13 cellular contexts compared by ENCODE assay signal in genomic region chr1:157042852-157043251, GRCh38. TPM values are rescaled to one million over a fixed set of nuclear protein-coding genes. Genes with fewer than 3 reads are reported as not detected.
A peak's percentile ranks its signal among the peaks of the same experiment; 100 is the strongest.
DNase-seq lines count a peak whose midpoint lies in the region; ATAC-seq and TF ChIP-seq lines count a peak whose summit lies in the region.
"Had no signal": no experiment of that assay in that cellular context is flagged by ENCODE, and none has a peak within 500 bp of the region (broad histone marks: within the 10 kb centered on the region; RNA-seq: fewer than 3 reads in every experiment).

No MANE protein-coding gene starts in this region.

- POLR2A ChIA-PET in PC-3 (lab: Charles Lee; ENCODE audit: unreplicated experiment): no interaction called here

- no peak overlapping the region for H3K9ac ChIP-seq in PC-3 (ENCODE audit: low read length)

- H3K4me3 ChIP-seq in BE2C (ENCODE audit: low read depth, low read length): peak overlapping the region; percentile 92; the same call in 1 of the 2 replicates
- H3K4me3 ChIP-seq in PC-3 (ENCODE audit: low read length): peak overlapping the region; percentile 74

- H2AFZ ChIP-seq in PC-3 (ENCODE audit: low read length): no peak overlapping the region

- peaks cover 4% of the 10 kb centered on the region; the same call in 1 of the 2 replicates for H4K20me1 ChIP-seq in PC-3 (ENCODE audit: low read length)

- CTCF ChIA-PET in PC-3 (lab: Charles Lee): no interaction called here

- DNase-seq in BE2C (no peak), PC-3 (no peak), endothelial cell (ENCODE audit: low spot score) (no peak), neural crest cell (ENCODE audit: low read depth, low spot score) (no peak), NCI-H2081 (lab: John Stamatoyannopoulos, UW) (no peak), SW 1271 (lab: John Stamatoyannopoulos, UW) (no peak)
- DNase-seq in activated naive CD8-positive, alpha-beta T cell treated with anti-CD3 and anti-CD28 coated beads, Interleukin-2, amount 50 U/mL, for 24 hours: no peak
- DNase-seq: CD4-positive, alpha-beta memory T cell; foreskin melanocyte; midbrain; NCI-H1048; T-helper 9 cell had no signal

- H3K4me1 Mint-ChIP-seq in endothelial cell (ENCODE audit: unreplicated experiment): peaks cover 39% of the 10 kb centered on the region
- H3K4me1 Mint-ChIP-seq in neural crest cell: peaks cover 81% of the 10 kb centered on the region
- peaks cover 13% of the 10 kb centered on the region for H3K4me1 Mint-ChIP-seq in activated naive CD8-positive, alpha-beta T cell treated with anti-CD3 and anti-CD28 coated beads, Interleukin-2, amount 50 U/mL, for 24 hours

- H3K27ac Mint-ChIP-seq in endothelial cell (ENCODE audit: unreplicated experiment) (no peak overlapping the region), neural crest cell (ENCODE audit: unreplicated experiment) (peak overlapping the region; percentile 21)
- H3K27ac Mint-ChIP-seq in activated naive CD8-positive, alpha-beta T cell treated with anti-CD3 and anti-CD28 coated beads, Interleukin-2, amount 50 U/mL, for 24 hours: no peak overlapping the region
- H3K27ac Mint-ChIP-seq: CD4-positive, alpha-beta memory T cell had no signal

- H3K9me3 ChIP-seq in BE2C: no peaks in the 10 kb centered on the region; the same call in 1 of the 2 replicates
- H3K9me3 ChIP-seq in PC-3 (ENCODE audit: low read length): no peaks in the 10 kb centered on the region

- BruUV-seq in PC-3 (replicated peaks; lab: Mats Ljungman, UMichigan): no TSS peak

- H3K79me2 ChIP-seq in PC-3 (ENCODE audit: low read length): peaks cover 75% of the 10 kb centered on the region

- ATAC-seq in PC-3 (no peak), HG03520 (IDR thresholded peaks at IDR 0.05; ENCODE audit: unreplicated experiment) (no peak)
- ATAC-seq in activated naive CD8-positive, alpha-beta T cell treated with anti-CD3 and anti-CD28 coated beads, Interleukin-2, amount 50 U/mL, for 24 hours: no peak

- H3K4me3 Mint-ChIP-seq in endothelial cell (ENCODE audit: unreplicated experiment) (peak overlapping the region; percentile 95), neural crest cell (peak overlapping the region; percentile 92)
- H3K4me3 Mint-ChIP-seq in activated naive CD8-positive, alpha-beta T cell treated with anti-CD3 and anti-CD28 coated beads, Interleukin-2, amount 50 U/mL, for 24 hours: no peak overlapping the region
- H3K4me3 Mint-ChIP-seq: CD4-positive, alpha-beta memory T cell had no signal

- TF ChIP-seq CTCF in BE2C (IDR thresholded peaks at IDR 0.05; ENCODE audit: low read depth, low read length) (no peak), PC-3 (conservative IDR thresholded peaks at IDR 0.05; ENCODE audit: low read depth, low read length) (no peak), endothelial cell (IDR thresholded peaks at IDR 0.05; ENCODE audit: unreplicated experiment) (no peak), neural crest cell (conservative IDR thresholded peaks at IDR 0.05) (no peak)

- no peaks in the 10 kb centered on the region; the same call in 1 of the 2 replicates for H3K36me3 ChIP-seq in BE2C
- no peaks in the 10 kb centered on the region; the same call in 1 of the 2 replicates for H3K36me3 ChIP-seq in PC-3 (ENCODE audit: low read depth, low read length)

- H3K27me3 Mint-ChIP-seq in endothelial cell (ENCODE audit: unreplicated experiment): peaks cover 5% of the 10 kb centered on the region
- H3K27me3 Mint-ChIP-seq in neural crest cell (ENCODE audit: low read depth): no peaks in the 10 kb centered on the region
- H3K27me3 Mint-ChIP-seq in activated naive CD8-positive, alpha-beta T cell treated with anti-CD3 and anti-CD28 coated beads, Interleukin-2, amount 50 U/mL, for 24 hours: peaks cover 68% of the 10 kb centered on the region

- H3K36me3 Mint-ChIP-seq in endothelial cell (ENCODE audit: low read depth, unreplicated experiment) (no peaks in the 10 kb centered on the region), neural crest cell (ENCODE audit: low read depth) (peaks cover 2% of the 10 kb centered on the region)
- H3K36me3 Mint-ChIP-seq in activated naive CD8-positive, alpha-beta T cell treated with anti-CD3 and anti-CD28 coated beads, Interleukin-2, amount 50 U/mL, for 24 hours (ENCODE audit: low read depth): no peaks in the 10 kb centered on the region

- H3K4me1 ChIP-seq in BE2C (no peaks in the 10 kb centered on the region; the same call in none of the 2 replicates), PC-3 (ENCODE audit: insufficient read depth, low read length) (peaks cover 44% of the 10 kb centered on the region)

- peak overlapping the region; percentile 94 for H3K4me2 ChIP-seq in PC-3 (ENCODE audit: low read length)

- no peak overlapping the region for H3K27ac ChIP-seq in PC-3 (ENCODE audit: low read length)

- H3F3A ChIP-seq in PC-3 (ENCODE audit: low read length, unreplicated experiment): no peaks in the 10 kb centered on the region

- no peaks in the 10 kb centered on the region for H3K27me3 ChIP-seq in BE2C
- H3K27me3 ChIP-seq in PC-3 (ENCODE audit: low read length): no peaks in the 10 kb centered on the region

- intact Hi-C loops in PC-3 (cut with micrococcal nuclease): no loop called here

- no peaks in the 10 kb centered on the region for H3K9me3 Mint-ChIP-seq in endothelial cell (ENCODE audit: unreplicated experiment)
- no peaks in the 10 kb centered on the region for H3K9me3 Mint-ChIP-seq in neural crest cell
- H3K9me3 Mint-ChIP-seq in activated naive CD8-positive, alpha-beta T cell treated with anti-CD3 and anti-CD28 coated beads, Interleukin-2, amount 50 U/mL, for 24 hours: no peaks in the 10 kb centered on the region

- no peaks in the 10 kb centered on the region for H3K9me2 ChIP-seq in PC-3 (replicated peaks; ENCODE audit: low read length)

RNA-seq across cellular contexts. Expression of gene ARHGEF11, which starts 2.7 kb away (rescaled TPM):
- 44.0 TPM for polyA plus RNA-seq in BE2C (2012; ENCODE audit: insufficient read depth, insufficient read length, low read depth)
- total RNA-seq in PC-3 (2014; rRNA removed) (31.1 and 43.9 TPM in 2 replicates), endothelial cell (ENCODE audit: unreplicated experiment) (48.4 TPM), neural crest cell (51.5 and 52.7 TPM in 2 replicates)

RNA-seq across cellular contexts. Expression of gene ETV3L, which starts 56.8 kb away (rescaled TPM):
- polyA plus RNA-seq in BE2C (2012; ENCODE audit: insufficient read depth, insufficient read length, low read depth): not detected
- total RNA-seq in PC-3 (2014; rRNA removed) (not detected in 2 replicates), endothelial cell (ENCODE audit: unreplicated experiment) (not detected), neural crest cell (0.19 and 0.23 TPM in 2 replicates)
- total RNA-seq: CD4-positive, alpha-beta memory T cell had no signal
- polyA plus RNA-seq: CD4-positive, alpha-beta memory T cell had no signal
